In genomic region chr17:9306086-9306485, GRCh38 we compare ENCODE assay signal across 1 cellular context.
TF ChIP-seq lines count a peak whose summit lies in the region.

No MANE protein-coding gene starts in this region.

TF ChIP-seq in GM12878, 131 proteins besides CTCF, POLR2A, EP300 and RAD21 (continued from another document):
- TF ChIP-seq PKNOX1 (IDR thresholded peaks at IDR 0.05) (no peak), MEF2B (IDR thresholded peaks at IDR 0.05; ENCODE audit: partially characterized antibody, poor library complexity, severe bottlenecking) (no peak), TAF1 (IDR thresholded peaks at IDR 0.05; ENCODE audit: borderline replicate concordance, low read depth, low read length) (no peak), ZNF592 (IDR thresholded peaks at IDR 0.05) (no peak), TCF12 (IDR thresholded peaks at IDR 0.05; ENCODE audit: low read depth, low read length) (no peak), TBL1XR1 (IDR thresholded peaks at IDR 0.05; ENCODE audit: low read depth, low read length) (no peak), ZNF384 (IDR thresholded peaks at IDR 0.05; ENCODE audit: borderline replicate concordance, low read depth, low read length) (no peak), STAT1 (conservative IDR thresholded peaks at IDR 0.05) (no peak), IRF5 (IDR thresholded peaks at IDR 0.05; ENCODE audit: borderline replicate concordance) (no peak), RUNX3 (IDR thresholded peaks at IDR 0.05; ENCODE audit: low read length) (no peak), RFX5 (IDR thresholded peaks at IDR 0.05; ENCODE audit: low read depth, low read length) (no peak), E4F1 (IDR thresholded peaks at IDR 0.05; ENCODE audit: borderline replicate concordance, partially characterized antibody) (no peak), KAT2A (conservative IDR thresholded peaks at IDR 0.05; ENCODE audit: control insufficient read depth, low read depth, low read length) (no peak), NFXL1 (IDR thresholded peaks at IDR 0.05; ENCODE audit: borderline replicate concordance) (no peak)
TF ChIP-seq in GM12878: peak in this region for 0.
